Comparison of ENCODE assay signal across 1 cellular context in the genomic region with DNA sequence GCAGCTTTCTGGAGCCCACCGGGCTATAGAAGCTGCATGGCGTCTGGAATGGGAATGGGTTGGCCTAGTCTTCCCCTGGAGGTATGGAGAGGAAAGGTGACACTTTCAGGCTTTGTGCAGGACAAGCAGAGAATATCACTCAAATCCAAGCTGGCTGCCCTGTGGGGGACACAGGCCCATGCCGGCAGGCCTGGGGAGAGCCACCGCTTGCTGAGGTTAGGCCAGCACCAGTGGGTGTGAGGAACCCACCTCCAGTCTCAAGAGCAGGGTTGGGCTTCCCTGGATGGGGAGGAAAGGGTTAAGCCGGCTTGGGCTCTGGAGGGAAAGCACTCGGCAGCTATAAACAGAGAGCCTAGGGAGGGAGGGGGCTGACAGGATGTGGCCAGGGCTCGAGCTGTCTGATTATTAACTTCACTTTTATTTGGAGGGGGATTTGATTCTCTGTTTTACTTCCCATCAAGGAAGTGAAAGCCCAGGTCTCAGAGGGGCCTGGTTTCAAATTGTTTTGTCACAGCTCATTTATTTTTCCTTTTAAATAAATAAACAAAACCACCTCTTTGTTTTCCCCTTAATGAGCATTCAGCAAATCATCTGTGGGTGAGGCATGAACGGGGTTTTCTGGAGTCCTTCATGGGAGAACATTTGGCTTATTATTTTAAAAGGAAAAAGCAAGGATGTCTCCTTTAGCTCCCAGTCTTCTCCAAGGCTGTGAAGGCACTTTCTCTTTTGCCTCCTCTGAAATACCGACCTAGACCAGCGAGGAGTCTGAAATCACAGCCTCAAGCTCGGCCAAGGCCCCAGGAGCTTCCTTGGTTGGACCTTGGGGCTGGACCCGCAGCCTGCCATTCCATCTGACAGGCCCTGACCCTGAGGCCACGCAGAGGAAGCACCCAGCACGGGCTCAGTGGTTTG.
TF ChIP-seq lines count a peak whose summit lies in the region.

No MANE protein-coding gene starts in this region.

TF ChIP-seq in HepG2, 621 proteins besides CTCF, POLR2A, EP300 and RAD21 (continued from another document and continues in another):
- TF ChIP-seq, protein P1, sequence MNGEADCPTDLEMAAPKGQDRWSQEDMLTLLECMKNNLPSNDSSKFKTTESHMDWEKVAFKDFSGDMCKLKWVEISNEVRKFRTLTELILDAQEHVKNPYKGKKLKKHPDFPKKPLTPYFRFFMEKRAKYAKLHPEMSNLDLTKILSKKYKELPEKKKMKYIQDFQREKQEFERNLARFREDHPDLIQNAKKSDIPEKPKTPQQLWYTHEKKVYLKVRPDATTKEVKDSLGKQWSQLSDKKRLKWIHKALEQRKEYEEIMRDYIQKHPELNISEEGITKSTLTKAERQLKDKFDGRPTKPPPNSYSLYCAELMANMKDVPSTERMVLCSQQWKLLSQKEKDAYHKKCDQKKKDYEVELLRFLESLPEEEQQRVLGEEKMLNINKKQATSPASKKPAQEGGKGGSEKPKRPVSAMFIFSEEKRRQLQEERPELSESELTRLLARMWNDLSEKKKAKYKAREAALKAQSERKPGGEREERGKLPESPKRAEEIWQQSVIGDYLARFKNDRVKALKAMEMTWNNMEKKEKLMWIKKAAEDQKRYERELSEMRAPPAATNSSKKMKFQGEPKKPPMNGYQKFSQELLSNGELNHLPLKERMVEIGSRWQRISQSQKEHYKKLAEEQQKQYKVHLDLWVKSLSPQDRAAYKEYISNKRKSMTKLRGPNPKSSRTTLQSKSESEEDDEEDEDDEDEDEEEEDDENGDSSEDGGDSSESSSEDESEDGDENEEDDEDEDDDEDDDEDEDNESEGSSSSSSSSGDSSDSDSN (CRISPR knock-in tag; IDR thresholded peaks at IDR 0.05), result no peak; the same call in 1 of the 2 replicates
- TF ChIP-seq ZFP37 (CRISPR knock-in tag; IDR thresholded peaks at IDR 0.05; ENCODE audit: borderline replicate concordance) (no peak), YEATS2 (CRISPR knock-in tag; IDR thresholded peaks at IDR 0.05; ENCODE audit: borderline replicate concordance) (no peak; the same call in 1 of the 2 replicates), CREB1 (IDR thresholded peaks at IDR 0.05) (no peak), CREB1 (CRISPR knock-in tag; IDR thresholded peaks at IDR 0.05) (peak; percentile 14; the same call in 1 of the 2 replicates), ZSCAN21 (CRISPR knock-in tag; IDR thresholded peaks at IDR 0.05; ENCODE audit: borderline replicate concordance) (no peak), TCF7L2 (IDR thresholded peaks at IDR 0.05; ENCODE audit: low read depth, low read length) (no peak), PHF5A (CRISPR knock-in tag; IDR thresholded peaks at IDR 0.05; ENCODE audit: low read depth, unreplicated experiment) (no peak), ZNF569 (CRISPR knock-in tag; IDR thresholded peaks at IDR 0.05; ENCODE audit: borderline replicate concordance) (no peak), ZSCAN31 (CRISPR knock-in tag; IDR thresholded peaks at IDR 0.05; ENCODE audit: low read depth) (no peak), ZNF713 (CRISPR knock-in tag; IDR thresholded peaks at IDR 0.05) (no peak), HOXA5 (CRISPR knock-in tag; IDR thresholded peaks at IDR 0.05) (no peak), SETDB1 (CRISPR knock-in tag; IDR thresholded peaks at IDR 0.05; ENCODE audit: borderline replicate concordance) (no peak), SP2 (CRISPR knock-in tag; IDR thresholded peaks at IDR 0.05) (no peak), AHR (CRISPR knock-in tag; IDR thresholded peaks at IDR 0.05) (no peak), NFE2L2 (IDR thresholded peaks at IDR 0.05; ENCODE audit: low read length) (no peak), YEATS4 (CRISPR knock-in tag; IDR thresholded peaks at IDR 0.05; ENCODE audit: borderline replicate concordance) (no peak; the same call in 1 of the 2 replicates), KDM6A (CRISPR knock-in tag; IDR thresholded peaks at IDR 0.05; ENCODE audit: low read depth) (no peak), ZNF460 (CRISPR knock-in tag; IDR thresholded peaks at IDR 0.05; ENCODE audit: borderline replicate concordance) (no peak), ZNF790 (CRISPR knock-in tag; IDR thresholded peaks at IDR 0.05; ENCODE audit: borderline replicate concordance) (no peak), WIZ (CRISPR knock-in tag; IDR thresholded peaks at IDR 0.05) (no peak), KLF16 (CRISPR knock-in tag; IDR thresholded peaks at IDR 0.05) (no peak), ZNF333 (CRISPR knock-in tag; IDR thresholded peaks at IDR 0.05; ENCODE audit: borderline replicate concordance) (no peak), GLI4 (CRISPR knock-in tag; IDR thresholded peaks at IDR 0.05; ENCODE audit: borderline replicate concordance) (no peak), CCAR2 (optimal IDR thresholded peaks at IDR 0.05; ENCODE audit: low read depth, low read length) (no peak), ZSCAN29 (CRISPR knock-in tag; conservative IDR thresholded peaks at IDR 0.05) (no peak), SNAI1 (CRISPR knock-in tag; IDR thresholded peaks at IDR 0.05; ENCODE audit: borderline replicate concordance) (no peak), MATR3 (CRISPR knock-in tag; IDR thresholded peaks at IDR 0.05) (no peak), TEAD3 (CRISPR knock-in tag; optimal IDR thresholded peaks at IDR 0.05; ENCODE audit: borderline replicate concordance) (peak; percentile 56), ZNF10 (CRISPR knock-in tag; IDR thresholded peaks at IDR 0.05; ENCODE audit: borderline replicate concordance, low read depth) (no peak), IKZF4 (CRISPR knock-in tag; IDR thresholded peaks at IDR 0.05; ENCODE audit: borderline replicate concordance, low read depth, not compliant biosample characterization) (no peak), ZNF556 (CRISPR knock-in tag; IDR thresholded peaks at IDR 0.05; ENCODE audit: borderline replicate concordance) (no peak), ZNF12 (CRISPR knock-in tag; IDR thresholded peaks at IDR 0.05) (no peak), TBX2 (CRISPR knock-in tag; IDR thresholded peaks at IDR 0.05; ENCODE audit: borderline replicate concordance) (no peak; the same call in 1 of the 2 replicates), ELF1 (CRISPR knock-in tag; IDR thresholded peaks at IDR 0.05) (no peak)
- TF ChIP-seq, protein P2, sequence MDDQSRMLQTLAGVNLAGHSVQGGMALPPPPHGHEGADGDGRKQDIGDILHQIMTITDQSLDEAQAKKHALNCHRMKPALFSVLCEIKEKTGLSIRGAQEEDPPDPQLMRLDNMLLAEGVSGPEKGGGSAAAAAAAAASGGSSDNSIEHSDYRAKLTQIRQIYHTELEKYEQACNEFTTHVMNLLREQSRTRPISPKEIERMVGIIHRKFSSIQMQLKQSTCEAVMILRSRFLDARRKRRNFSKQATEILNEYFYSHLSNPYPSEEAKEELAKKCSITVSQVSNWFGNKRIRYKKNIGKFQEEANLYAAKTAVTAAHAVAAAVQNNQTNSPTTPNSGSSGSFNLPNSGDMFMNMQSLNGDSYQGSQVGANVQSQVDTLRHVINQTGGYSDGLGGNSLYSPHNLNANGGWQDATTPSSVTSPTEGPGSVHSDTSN (CRISPR knock-in tag; IDR thresholded peaks at IDR 0.05; ENCODE audit: borderline replicate concordance), result no peak
- TF ChIP-seq, protein P3, sequence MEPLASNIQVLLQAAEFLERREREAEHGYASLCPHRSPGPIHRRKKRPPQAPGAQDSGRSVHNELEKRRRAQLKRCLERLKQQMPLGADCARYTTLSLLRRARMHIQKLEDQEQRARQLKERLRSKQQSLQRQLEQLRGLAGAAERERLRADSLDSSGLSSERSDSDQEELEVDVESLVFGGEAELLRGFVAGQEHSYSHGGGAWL (CRISPR knock-in tag; IDR thresholded peaks at IDR 0.05), result no peak
- TF ChIP-seq, protein P4, sequence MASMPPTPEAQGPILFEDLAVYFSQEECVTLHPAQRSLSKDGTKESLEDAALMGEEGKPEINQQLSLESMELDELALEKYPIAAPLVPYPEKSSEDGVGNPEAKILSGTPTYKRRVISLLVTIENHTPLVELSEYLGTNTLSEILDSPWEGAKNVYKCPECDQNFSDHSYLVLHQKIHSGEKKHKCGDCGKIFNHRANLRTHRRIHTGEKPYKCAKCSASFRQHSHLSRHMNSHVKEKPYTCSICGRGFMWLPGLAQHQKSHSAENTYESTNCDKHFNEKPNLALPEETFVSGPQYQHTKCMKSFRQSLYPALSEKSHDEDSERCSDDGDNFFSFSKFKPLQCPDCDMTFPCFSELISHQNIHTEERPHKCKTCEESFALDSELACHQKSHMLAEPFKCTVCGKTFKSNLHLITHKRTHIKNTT (CRISPR knock-in tag; IDR thresholded peaks at IDR 0.05), result no peak
- TF ChIP-seq, protein P5, sequence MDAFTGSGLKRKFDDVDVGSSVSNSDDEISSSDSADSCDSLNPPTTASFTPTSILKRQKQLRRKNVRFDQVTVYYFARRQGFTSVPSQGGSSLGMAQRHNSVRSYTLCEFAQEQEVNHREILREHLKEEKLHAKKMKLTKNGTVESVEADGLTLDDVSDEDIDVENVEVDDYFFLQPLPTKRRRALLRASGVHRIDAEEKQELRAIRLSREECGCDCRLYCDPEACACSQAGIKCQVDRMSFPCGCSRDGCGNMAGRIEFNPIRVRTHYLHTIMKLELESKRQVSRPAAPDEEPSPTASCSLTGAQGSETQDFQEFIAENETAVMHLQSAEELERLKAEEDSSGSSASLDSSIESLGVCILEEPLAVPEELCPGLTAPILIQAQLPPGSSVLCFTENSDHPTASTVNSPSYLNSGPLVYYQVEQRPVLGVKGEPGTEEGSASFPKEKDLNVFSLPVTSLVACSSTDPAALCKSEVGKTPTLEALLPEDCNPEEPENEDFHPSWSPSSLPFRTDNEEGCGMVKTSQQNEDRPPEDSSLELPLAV (CRISPR knock-in tag; conservative IDR thresholded peaks at IDR 0.05; ENCODE audit: low read depth), result no peak
- TF ChIP-seq, protein P6, sequence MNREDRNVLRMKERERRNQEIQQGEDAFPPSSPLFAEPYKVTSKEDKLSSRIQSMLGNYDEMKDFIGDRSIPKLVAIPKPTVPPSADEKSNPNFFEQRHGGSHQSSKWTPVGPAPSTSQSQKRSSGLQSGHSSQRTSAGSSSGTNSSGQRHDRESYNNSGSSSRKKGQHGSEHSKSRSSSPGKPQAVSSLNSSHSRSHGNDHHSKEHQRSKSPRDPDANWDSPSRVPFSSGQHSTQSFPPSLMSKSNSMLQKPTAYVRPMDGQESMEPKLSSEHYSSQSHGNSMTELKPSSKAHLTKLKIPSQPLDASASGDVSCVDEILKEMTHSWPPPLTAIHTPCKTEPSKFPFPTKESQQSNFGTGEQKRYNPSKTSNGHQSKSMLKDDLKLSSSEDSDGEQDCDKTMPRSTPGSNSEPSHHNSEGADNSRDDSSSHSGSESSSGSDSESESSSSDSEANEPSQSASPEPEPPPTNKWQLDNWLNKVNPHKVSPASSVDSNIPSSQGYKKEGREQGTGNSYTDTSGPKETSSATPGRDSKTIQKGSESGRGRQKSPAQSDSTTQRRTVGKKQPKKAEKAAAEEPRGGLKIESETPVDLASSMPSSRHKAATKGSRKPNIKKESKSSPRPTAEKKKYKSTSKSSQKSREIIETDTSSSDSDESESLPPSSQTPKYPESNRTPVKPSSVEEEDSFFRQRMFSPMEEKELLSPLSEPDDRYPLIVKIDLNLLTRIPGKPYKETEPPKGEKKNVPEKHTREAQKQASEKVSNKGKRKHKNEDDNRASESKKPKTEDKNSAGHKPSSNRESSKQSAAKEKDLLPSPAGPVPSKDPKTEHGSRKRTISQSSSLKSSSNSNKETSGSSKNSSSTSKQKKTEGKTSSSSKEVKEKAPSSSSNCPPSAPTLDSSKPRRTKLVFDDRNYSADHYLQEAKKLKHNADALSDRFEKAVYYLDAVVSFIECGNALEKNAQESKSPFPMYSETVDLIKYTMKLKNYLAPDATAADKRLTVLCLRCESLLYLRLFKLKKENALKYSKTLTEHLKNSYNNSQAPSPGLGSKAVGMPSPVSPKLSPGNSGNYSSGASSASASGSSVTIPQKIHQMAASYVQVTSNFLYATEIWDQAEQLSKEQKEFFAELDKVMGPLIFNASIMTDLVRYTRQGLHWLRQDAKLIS (CRISPR knock-in tag; IDR thresholded peaks at IDR 0.05), result no peak
- TF ChIP-seq, protein P7, sequence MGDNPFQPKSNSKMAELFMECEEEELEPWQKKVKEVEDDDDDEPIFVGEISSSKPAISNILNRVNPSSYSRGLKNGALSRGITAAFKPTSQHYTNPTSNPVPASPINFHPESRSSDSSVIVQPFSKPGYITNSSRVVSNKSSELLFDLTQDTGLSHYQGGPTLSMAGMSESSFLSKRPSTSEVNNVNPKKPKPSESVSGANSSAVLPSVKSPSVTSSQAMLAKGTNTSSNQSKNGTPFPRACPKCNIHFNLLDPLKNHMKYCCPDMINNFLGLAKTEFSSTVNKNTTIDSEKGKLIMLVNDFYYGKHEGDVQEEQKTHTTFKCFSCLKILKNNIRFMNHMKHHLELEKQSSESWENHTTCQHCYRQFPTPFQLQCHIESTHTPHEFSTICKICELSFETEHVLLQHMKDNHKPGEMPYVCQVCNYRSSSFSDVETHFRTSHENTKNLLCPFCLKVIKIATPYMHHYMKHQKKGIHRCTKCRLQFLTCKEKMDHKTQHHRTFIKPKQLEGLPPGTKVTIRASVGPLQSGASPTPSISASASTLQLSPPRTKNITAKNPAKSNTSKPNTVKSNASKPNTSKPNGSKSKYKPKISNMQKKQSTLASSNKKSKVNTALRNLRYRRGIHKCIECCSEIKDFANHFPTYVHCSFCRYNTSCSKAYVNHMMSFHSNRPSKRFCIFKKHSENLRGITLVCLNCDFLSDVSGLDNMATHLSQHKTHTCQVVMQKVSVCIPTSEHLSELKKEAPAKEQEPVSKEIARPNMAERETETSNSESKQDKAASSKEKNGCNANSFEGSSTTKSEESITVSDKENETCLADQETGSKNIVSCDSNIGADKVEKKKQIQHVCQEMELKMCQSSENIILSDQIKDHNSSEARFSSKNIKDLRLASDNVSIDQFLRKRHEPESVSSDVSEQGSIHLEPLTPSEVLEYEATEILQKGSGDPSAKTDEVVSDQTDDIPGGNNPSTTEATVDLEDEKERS (CRISPR knock-in tag; IDR thresholded peaks at IDR 0.05), result no peak
- TF ChIP-seq, protein P8, sequence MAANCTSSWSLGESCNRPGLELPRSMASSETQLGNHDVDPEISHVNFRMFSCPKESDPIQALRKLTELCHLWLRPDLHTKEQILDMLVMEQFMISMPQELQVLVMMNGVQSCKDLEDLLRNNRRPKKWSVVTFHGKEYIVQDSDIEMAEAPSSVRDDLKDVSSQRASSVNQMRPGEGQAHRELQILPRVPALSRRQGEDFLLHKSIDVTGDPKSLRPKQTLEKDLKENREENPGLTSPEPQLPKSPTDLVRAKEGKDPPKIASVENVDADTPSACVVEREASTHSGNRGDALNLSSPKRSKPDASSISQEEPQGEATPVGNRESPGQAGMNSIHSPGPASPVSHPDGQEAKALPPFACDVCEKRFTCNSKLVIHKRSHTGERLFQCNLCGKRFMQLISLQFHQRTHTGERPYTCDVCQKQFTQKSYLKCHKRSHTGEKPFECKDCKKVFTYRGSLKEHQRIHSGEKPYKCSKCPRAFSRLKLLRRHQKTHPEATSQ (CRISPR knock-in tag; IDR thresholded peaks at IDR 0.05; ENCODE audit: borderline replicate concordance), result no peak
- TF ChIP-seq, protein P9, sequence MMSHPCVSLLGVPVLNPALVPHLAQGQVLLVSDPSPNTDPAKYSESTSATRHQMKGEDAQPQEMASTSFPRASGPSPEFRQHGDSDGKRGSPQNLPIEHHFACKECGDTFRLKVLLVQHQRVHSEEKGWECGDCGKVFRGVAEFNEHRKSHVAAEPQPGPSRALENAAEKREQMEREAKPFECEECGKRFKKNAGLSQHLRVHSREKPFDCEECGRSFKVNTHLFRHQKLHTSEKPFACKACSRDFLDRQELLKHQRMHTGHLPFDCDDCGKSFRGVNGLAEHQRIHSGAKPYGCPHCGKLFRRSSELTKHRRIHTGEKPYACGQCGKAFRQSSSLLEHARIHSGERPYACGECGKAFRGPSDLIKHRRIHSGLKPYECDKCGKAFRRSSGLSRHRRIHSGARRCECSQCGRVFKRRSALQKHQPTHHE (CRISPR knock-in tag; IDR thresholded peaks at IDR 0.05; ENCODE audit: borderline replicate concordance), result no peak
